12 cellular contexts compared by ENCODE assay signal in the genomic region with DNA sequence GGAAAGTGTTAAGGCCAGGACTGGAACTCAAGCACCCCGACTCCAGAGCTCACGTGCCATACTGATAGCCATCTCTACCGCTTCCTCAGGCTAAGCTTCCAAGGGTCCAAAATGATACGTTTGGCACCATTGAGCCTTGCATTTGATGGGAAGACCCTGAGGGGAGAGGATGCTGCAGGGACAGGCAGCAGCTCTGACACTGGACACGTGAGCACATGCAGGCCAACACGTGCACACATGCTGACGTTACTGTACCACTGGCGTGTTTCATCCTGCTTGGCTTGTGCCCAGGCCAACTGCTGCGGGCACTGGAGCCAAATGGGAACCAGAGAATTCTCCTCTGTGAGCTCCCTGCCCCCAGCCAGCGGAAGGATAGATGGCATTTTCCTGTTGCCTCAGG. TPM values are rescaled to one million over a fixed set of nuclear protein-coding genes. Genes with fewer than 3 reads are reported as not detected.
A peak's percentile ranks its signal among the peaks of the same experiment; 100 is the strongest.
DNase-seq lines count a peak whose midpoint lies in the region; ATAC-seq and TF ChIP-seq lines count a peak whose summit lies in the region.
"Had no signal": no experiment of that assay in that cellular context is flagged by ENCODE, and none has a peak within 500 bp of the region (broad histone marks: within the 10 kb centered on the region; RNA-seq: fewer than 3 reads in every experiment).

No MANE protein-coding gene starts in this region.

- H3K4me3 ChIP-seq in coronary artery, result no peak overlapping the region

- H3K27me3 Mint-ChIP-seq in natural killer cell treated with Interleukin-12 subunit alpha and Interleukin-12 subunit beta and Interleukin-15 and Interleukin-18, amount 100 ng/mL, for 72 hours, result peaks cover 2 to 11% of the 10 kb centered on the region in 2 donors
- H3K27me3 Mint-ChIP-seq: B cell had no signal

- no peak for TF ChIP-seq CTCF in coronary artery (IDR thresholded peaks at IDR 0.05)

- no peak overlapping the region for H3K27ac ChIP-seq in coronary artery

- no peaks in the 10 kb centered on the region for H3K4me1 Mint-ChIP-seq in natural killer cell treated with Interleukin-12 subunit alpha and Interleukin-12 subunit beta and Interleukin-15 and Interleukin-18, amount 100 ng/mL, for 72 hours (ENCODE audit: low read depth in 2 of 2)
- H3K4me1 Mint-ChIP-seq: B cell had no signal

- ATAC-seq in natural killer cell treated with Interleukin-12 subunit alpha and Interleukin-12 subunit beta and Interleukin-15 and Interleukin-18, amount 100 ng/mL, for 72 hours, result no peak
- ATAC-seq in HG02571 (IDR thresholded peaks at IDR 0.05; ENCODE audit: unreplicated experiment), result no peak

- no peak overlapping the region for H3K27ac Mint-ChIP-seq in natural killer cell treated with Interleukin-12 subunit alpha and Interleukin-12 subunit beta and Interleukin-15 and Interleukin-18, amount 100 ng/mL, for 72 hours
- H3K27ac Mint-ChIP-seq: B cell had no signal

- H3K36me3 Mint-ChIP-seq in natural killer cell treated with Interleukin-12 subunit alpha and Interleukin-12 subunit beta and Interleukin-15 and Interleukin-18, amount 100 ng/mL, for 72 hours, result no peaks in the 10 kb centered on the region

- H3K9me3 Mint-ChIP-seq in natural killer cell treated with Interleukin-12 subunit alpha and Interleukin-12 subunit beta and Interleukin-15 and Interleukin-18, amount 100 ng/mL, for 72 hours, result no peaks in the 10 kb centered on the region

- DNase-seq in DMS 273 (lab: John Stamatoyannopoulos, UW; ENCODE audit: unreplicated experiment) (peak; percentile 84), M059J (ENCODE audit: low read depth) (peak; percentile 72), coronary artery (ENCODE audit: low spot score) (peak; percentile 46), mucosa of gallbladder (ENCODE audit: low spot score) (peak; percentile 28), globus pallidus (ENCODE audit: low spot score) (no peak), midbrain (lab: John Stamatoyannopoulos, UW) (no peak)
- no peak for DNase-seq in natural killer cell treated with Interleukin-12 subunit alpha and Interleukin-12 subunit beta and Interleukin-15 and Interleukin-18, amount 100 ng/mL, for 72 hours (ENCODE audit: low spot score)
- DNase-seq: activated CD4-positive, CD25-positive, alpha-beta regulatory T cell; DMS153; NCI-H226 had no signal

- H3K4me3 Mint-ChIP-seq in natural killer cell treated with Interleukin-12 subunit alpha and Interleukin-12 subunit beta and Interleukin-15 and Interleukin-18, amount 100 ng/mL, for 72 hours, result no peak overlapping the region
- H3K4me3 Mint-ChIP-seq: B cell had no signal

RNA-seq across cellular contexts. Expression of gene FAT2, which starts 5.2 kb away (rescaled TPM):
- total RNA-seq in M059J (2014; rRNA removed; shearing (Covaris generic)), result 0.05 and 0.17 TPM in 2 replicates
- 0.03 TPM for total RNA-seq in mucosa of gallbladder
- total RNA-seq in natural killer cell treated with Interleukin-12 subunit alpha and Interleukin-12 subunit beta and Interleukin-15 and Interleukin-18, amount 100 ng/mL, for 72 hours, result not detected
- total RNA-seq: B cell had no signal

Comparison
In these comparisons a context has a peak if more than half of its experiments do, and no peak if none do; other contexts are left out.
1. DNase-seq: peak in DMS 273 (single experiment), M059J (single experiment), coronary artery (single experiment) and mucosa of gallbladder (single experiment); none in natural killer cell treated with Interleukin-12 subunit alpha and Interleukin-12 subunit beta and Interleukin-15 and Interleukin-18, amount 100 ng/mL, for 72 hours (single experiment), globus pallidus (single experiment) and midbrain (single experiment).